In genomic region chr7:38318803-38319416, GRCh38 we compare ENCODE assay signal across 8 cellular contexts.
DNase-seq lines count a peak whose midpoint lies in the region; ATAC-seq and TF ChIP-seq lines count a peak whose summit lies in the region.

No MANE protein-coding gene starts in this region.

- intact Hi-C loops in posterior vena cava (cut with DNase I), result no loop called here

- peak overlapping the region; percentile 55 for H3K4me3 Mint-ChIP-seq in activated naive CD4-positive, alpha-beta T cell treated with anti-CD3 and anti-CD28 coated beads, Interleukin-2, amount 50 U/mL, for 24 hours
- peak overlapping the region; percentile 41 to 88 (median 70) for H3K4me3 Mint-ChIP-seq in naive thymus-derived CD8-positive, alpha-beta T cell

- H3K27ac Mint-ChIP-seq in activated naive CD4-positive, alpha-beta T cell treated with anti-CD3 and anti-CD28 coated beads, Interleukin-2, amount 50 U/mL, for 24 hours, result peak overlapping the region; percentile 92
- peak overlapping the region; percentile 60 to 97 (median 86) for H3K27ac Mint-ChIP-seq in naive thymus-derived CD8-positive, alpha-beta T cell

- CTCF ChIA-PET in HEK293T (lab: Yijun Ruan, JAX), result interaction anchor here (0.8 to 4.4 kb wide), 7 partner anchors 9 to 210 kb away, joined by 3 to 40 read pairs (median 4); no protein-coding TSS in a partner anchor

- no peak for DNase-seq in activated naive CD4-positive, alpha-beta T cell (lab: John Stamatoyannopoulos, UW)
- DNase-seq in HEK293T (ENCODE audit: extremely low spot score) (peak; percentile 77), NCI-H128 (lab: John Stamatoyannopoulos, UW; ENCODE audit: unreplicated experiment) (peak; percentile 13), SKM-1 treated with dmso at 0.1 percent for 144 hours (lab: John Stamatoyannopoulos, UW; ENCODE audit: unreplicated experiment) (peak; percentile 80), epithelial cell of prostate (ENCODE audit: low read depth, low spot score) (peak; percentile 14), posterior vena cava (ENCODE audit: low spot score) (no peak)
- no peak for DNase-seq in naive thymus-derived CD8-positive, alpha-beta T cell

- ATAC-seq in naive thymus-derived CD8-positive, alpha-beta T cell, result peak; percentile 41 to 50

- H3K27me3 Mint-ChIP-seq in activated naive CD4-positive, alpha-beta T cell treated with anti-CD3 and anti-CD28 coated beads, Interleukin-2, amount 50 U/mL, for 24 hours, result no peaks in the 10 kb centered on the region
- no peaks in the 10 kb centered on the region for H3K27me3 Mint-ChIP-seq in naive thymus-derived CD8-positive, alpha-beta T cell

- H3K27ac ChIP-seq in epithelial cell of prostate, result no peak overlapping the region

- H3K9me3 Mint-ChIP-seq in activated naive CD4-positive, alpha-beta T cell treated with anti-CD3 and anti-CD28 coated beads, Interleukin-2, amount 50 U/mL, for 24 hours, result no peaks in the 10 kb centered on the region
- no peaks in the 10 kb centered on the region for H3K9me3 Mint-ChIP-seq in naive thymus-derived CD8-positive, alpha-beta T cell

- peaks cover 39% of the 10 kb centered on the region for H3K4me1 Mint-ChIP-seq in activated naive CD4-positive, alpha-beta T cell treated with anti-CD3 and anti-CD28 coated beads, Interleukin-2, amount 50 U/mL, for 24 hours
- H3K4me1 Mint-ChIP-seq in naive thymus-derived CD8-positive, alpha-beta T cell, result peaks cover 7 to 59% (median 33%) of the 10 kb centered on the region in 4 donors

- POLR2A ChIA-PET in HEK293T (lab: Yijun Ruan, JAX), result no interaction called here
- POLR2A ChIA-PET in naive thymus-derived CD8-positive, alpha-beta T cell (lab: Charles Lee), result interaction anchor here (0.7 to 2.8 kb wide), 4 partner anchors 10 to 103 kb away, joined by 3 to 14 read pairs (median 6); no protein-coding TSS in a partner anchor

- H3K36me3 Mint-ChIP-seq in activated naive CD4-positive, alpha-beta T cell treated with anti-CD3 and anti-CD28 coated beads, Interleukin-2, amount 50 U/mL, for 24 hours, result no peaks in the 10 kb centered on the region
- no peaks in the 10 kb centered on the region for H3K36me3 Mint-ChIP-seq in naive thymus-derived CD8-positive, alpha-beta T cell

TF ChIP-seq in HEK293T, 16 proteins besides CTCF, POLR2A, EP300 and RAD21:
- no peak for TF ChIP-seq TARDBP (IDR thresholded peaks at IDR 0.05)
- no peak for TF ChIP-seq LEF1 (IDR thresholded peaks at IDR 0.05; ENCODE audit: borderline replicate concordance)
- TF ChIP-seq ZNF384 (IDR thresholded peaks at IDR 0.05), result no peak
- no peak for TF ChIP-seq NFRKB (IDR thresholded peaks at IDR 0.05)
- no peak for TF ChIP-seq PKNOX1 (IDR thresholded peaks at IDR 0.05)
- TF ChIP-seq BHLHE40 (IDR thresholded peaks at IDR 0.05; ENCODE audit: borderline replicate concordance), result no peak
- no peak for TF ChIP-seq ARNT (IDR thresholded peaks at IDR 0.05)
- TF ChIP-seq FOXM1 (IDR thresholded peaks at IDR 0.05; ENCODE audit: borderline replicate concordance), result no peak
- TF ChIP-seq FOXK2 (IDR thresholded peaks at IDR 0.05), result no peak
- TF ChIP-seq SUZ12 (IDR thresholded peaks at IDR 0.05), result no peak
- no peak for TF ChIP-seq ELF4 (IDR thresholded peaks at IDR 0.05)
- TF ChIP-seq L3MBTL2 (conservative IDR thresholded peaks at IDR 0.05), result no peak
- no peak for TF ChIP-seq CTBP1 (IDR thresholded peaks at IDR 0.05; ENCODE audit: borderline replicate concordance)
- no peak for TF ChIP-seq FOXA1 (IDR thresholded peaks at IDR 0.05)
- no peak for TF ChIP-seq SP1 (IDR thresholded peaks at IDR 0.05)

Comparison
In these comparisons a context has a peak if more than half of its experiments do, and no peak if none do; other contexts are left out.
1. DNase-seq: peak in HEK293T (single experiment), NCI-H128 (single experiment), SKM-1 treated with dmso at 0.1 percent for 144 hours (single experiment) and epithelial cell of prostate (single experiment); none in activated naive CD4-positive, alpha-beta T cell (0 of 4), naive thymus-derived CD8-positive, alpha-beta T cell (0 of 10) and posterior vena cava (single experiment).